ENCODE assay signal across 10 cellular contexts in genomic region chr5:32506809-32507208, GRCh38.
DNase-seq lines count a peak whose midpoint lies in the region; ATAC-seq and TF ChIP-seq lines count a peak whose summit lies in the region.
"Had no signal": no experiment of that assay in that cellular context is flagged by ENCODE, and none has a peak within 500 bp of the region (broad histone marks: within the 10 kb centered on the region; RNA-seq: fewer than 3 reads in every experiment).

No MANE protein-coding gene starts in this region.

- WGBS in lower leg skin, 2 donors: 14 to 28% methylated on average over 1 of the region's 1 CpG

- peaks cover under 1% of the 10 kb centered on the region for H3K27me3 ChIP-seq in left ventricle myocardium inferior (ENCODE audit: low read depth)
- no peaks in the 10 kb centered on the region for H3K27me3 ChIP-seq in right atrium auricular region

- no peak for ATAC-seq in HG03432 (IDR thresholded peaks at IDR 0.05; ENCODE audit: unreplicated experiment)
- no peak for ATAC-seq in HG02642 (IDR thresholded peaks at IDR 0.05; ENCODE audit: poor library complexity, unreplicated experiment)
- ATAC-seq in HG03159 (IDR thresholded peaks at IDR 0.05; ENCODE audit: unreplicated experiment): no peak
- ATAC-seq: A549 had no signal

- intact Hi-C loops in left ventricle myocardium inferior (cut with micrococcal nuclease) (no loop called here), lower leg skin (cut with DNase I; ENCODE audit: low total_unique reads) (no loop called here)

- H3K9me3 ChIP-seq in left ventricle myocardium inferior (replicated peaks): no peaks in the 10 kb centered on the region
- H3K9me3 ChIP-seq in right atrium auricular region: no peaks in the 10 kb centered on the region
- H3K9me3 ChIP-seq: A549 had no signal

- H3K4me1 ChIP-seq in left ventricle myocardium inferior: peaks cover 35% of the 10 kb centered on the region
- peaks cover 0 to 40% of the 10 kb centered on the region in 2 donors for H3K4me1 ChIP-seq in right atrium auricular region
- H3K4me1 ChIP-seq: A549 had no signal

- TF ChIP-seq CTCF in left ventricle myocardium inferior (IDR thresholded peaks at IDR 0.05; ENCODE audit: borderline replicate concordance): no peak
- no peak for TF ChIP-seq CTCF in right atrium auricular region (IDR thresholded peaks at IDR 0.05)
- TF ChIP-seq CTCF in astrocyte of the spinal cord (IDR thresholded peaks at IDR 0.05; ENCODE audit: low read depth, low read length): no peak
- no peak for TF ChIP-seq CTCF in lower leg skin (IDR thresholded peaks at IDR 0.05)

- DNase-seq in left ventricle myocardium inferior (no peak), right atrium auricular region (ENCODE audit: low spot score) (no peak), astrocyte of the spinal cord (ENCODE audit: low read depth, low spot score) (peak; percentile 62), lower leg skin (ENCODE audit: low spot score in 2 of 2) (peak; percentile 28 to 68), ureter (ENCODE audit: low spot score) (no peak)
- DNase-seq: activated B cell treated with CpG ODN at 0.5 μM for 24 hours had no signal

- in situ Hi-C loops in astrocyte of the spinal cord (cut with HindIII; ENCODE audit: low sequenced_read_pairs): no loop called here

- H3K4me3 ChIP-seq in left ventricle myocardium inferior: no peak overlapping the region
- H3K4me3 ChIP-seq in right atrium auricular region: no peak overlapping the region
- no peak overlapping the region for H3K4me3 ChIP-seq in astrocyte of the spinal cord (ENCODE audit: low read depth, low read length)
- no peak overlapping the region for H3K4me3 ChIP-seq in lower leg skin (ENCODE audit: low read depth, poor library complexity, severe bottlenecking)
- H3K4me3 ChIP-seq: A549 had no signal

- no peak for TF ChIP-seq POLR2A in lower leg skin (IDR thresholded peaks at IDR 0.05)

- H3K27ac ChIP-seq in left ventricle myocardium inferior (replicated peaks) (peak overlapping the region; percentile 74), right atrium auricular region (no peak overlapping the region)

- H3K36me3 ChIP-seq in left ventricle myocardium inferior (no peaks in the 10 kb centered on the region), right atrium auricular region (no peaks in the 10 kb centered on the region)

Comparison
In these comparisons a context has a peak if more than half of its experiments do, and no peak if none do; other contexts are left out.
1. DNase-seq: peak in astrocyte of the spinal cord (single experiment) and lower leg skin (2 of 2); none in left ventricle myocardium inferior (single experiment), right atrium auricular region (single experiment) and ureter (single experiment).